ENCODE assay signal across 21 cellular contexts in genomic region chr6:35594503-35595186, GRCh38.
DNase-seq lines count a peak whose midpoint lies in the region; ATAC-seq and TF ChIP-seq lines count a peak whose summit lies in the region.
"Had no signal": no experiment of that assay in that cellular context is flagged by ENCODE, and none has a peak within 500 bp of the region (broad histone marks: within the 10 kb centered on the region; RNA-seq: fewer than 3 reads in every experiment).

No MANE protein-coding gene starts in this region.

- no peak for ATAC-seq in activated CD8-positive, alpha-beta memory T cell treated with anti-CD3 and anti-CD28 coated beads, Interleukin-2, amount 10 ng/mL, durations not matched to agents 7 days and 5 days
- peak; percentile 39 to 75 (median 72) for ATAC-seq in T-cell (replicated peaks in 1 of 4)
- ATAC-seq in stimulated activated effector memory CD8-positive, alpha-beta T cell treated with anti-CD3 and anti-CD28 coated beads, Interleukin-12 subunit alpha, Interleukin-12 subunit beta, amount 100 ng/mL, for 72 hours, result no peak
- ATAC-seq in esophagus mucosa, result no peak
- ATAC-seq: heart right ventricle had no signal

- H3K4me3 Mint-ChIP-seq in activated CD8-positive, alpha-beta memory T cell treated with anti-CD3 and anti-CD28 coated beads, Interleukin-2, amount 10 ng/mL, durations not matched to agents 7 days and 5 days, result no peak overlapping the region
- H3K4me3 Mint-ChIP-seq in T-cell, result peak overlapping the region; percentile 45 to 67 (median 58)
- no peak overlapping the region for H3K4me3 Mint-ChIP-seq in chondrocyte (ENCODE audit: unreplicated experiment)
- H3K4me3 Mint-ChIP-seq in stimulated activated effector memory CD8-positive, alpha-beta T cell treated with anti-CD3 and anti-CD28 coated beads, Interleukin-12 subunit alpha, Interleukin-12 subunit beta, amount 100 ng/mL, for 72 hours, result no peak overlapping the region
- H3K4me3 Mint-ChIP-seq: neural crest cell had no signal

- peaks cover 36% of the 10 kb centered on the region for H3K36me3 Mint-ChIP-seq in activated CD8-positive, alpha-beta memory T cell treated with anti-CD3 and anti-CD28 coated beads, Interleukin-2, amount 10 ng/mL, durations not matched to agents 7 days and 5 days
- H3K36me3 Mint-ChIP-seq in T-cell, result peaks cover 55% of the 10 kb centered on the region
- peaks cover 14% of the 10 kb centered on the region for H3K36me3 Mint-ChIP-seq in chondrocyte (ENCODE audit: low read depth)
- peaks cover 57% of the 10 kb centered on the region for H3K36me3 Mint-ChIP-seq in stimulated activated effector memory CD8-positive, alpha-beta T cell treated with anti-CD3 and anti-CD28 coated beads, Interleukin-12 subunit alpha, Interleukin-12 subunit beta, amount 100 ng/mL, for 72 hours

- TF ChIP-seq CTCF in chondrocyte (IDR thresholded peaks at IDR 0.05) (no peak), GM20000 (IDR thresholded peaks at IDR 0.05; ENCODE audit: extremely low read depth, missing control alignments) (no peak)

- no peak for DNase-seq in activated CD8-positive, alpha-beta memory T cell treated with anti-CD3 and anti-CD28 coated beads, Interleukin-2, amount 10 ng/mL, durations not matched to agents 7 days and 5 days
- no peak for DNase-seq in activated CD8-positive, alpha-beta memory T cell treated with anti-CD3 and anti-CD28 coated beads for 24 hours
- DNase-seq in T-cell (peak in 2 of 34 experiments; percentile 25 to 32), chondrocyte (ENCODE audit: low spot score) (no peak), LoVo (ENCODE audit: low spot score) (no peak), GM20000 (ENCODE audit: low spot score) (no peak)
- no peak for DNase-seq in stimulated activated effector memory CD8-positive, alpha-beta T cell treated with anti-CD3 and anti-CD28 coated beads, Interleukin-12 subunit alpha, Interleukin-12 subunit beta, amount 100 ng/mL, for 72 hours (ENCODE audit: low spot score in 2 of 2)
- DNase-seq: activated gamma-delta T cell; colonic mucosa; HCEC 1CT; heart right ventricle; left ventricle myocardium inferior; NCI-H1048; NCI-H1930; NCI-H226; NCI-H82; Right ventricle myocardium superior; stimulated activated CD4-positive, alpha-beta T cell treated with anti-CD3 and anti-CD28 coated beads, Interleukin-2, amount 100 ng/mL, for 24 hours; stomach had no signal

- no peaks in the 10 kb centered on the region for H3K9me3 Mint-ChIP-seq in activated CD8-positive, alpha-beta memory T cell treated with anti-CD3 and anti-CD28 coated beads, Interleukin-2, amount 10 ng/mL, durations not matched to agents 7 days and 5 days (ENCODE audit: low read depth)
- H3K9me3 Mint-ChIP-seq in T-cell (no peaks in the 10 kb centered on the region), chondrocyte (ENCODE audit: low read depth) (no peaks in the 10 kb centered on the region)
- no peaks in the 10 kb centered on the region for H3K9me3 Mint-ChIP-seq in stimulated activated effector memory CD8-positive, alpha-beta T cell treated with anti-CD3 and anti-CD28 coated beads, Interleukin-12 subunit alpha, Interleukin-12 subunit beta, amount 100 ng/mL, for 72 hours
- H3K9me3 Mint-ChIP-seq: neural crest cell had no signal

- H3K4me1 Mint-ChIP-seq in activated CD8-positive, alpha-beta memory T cell treated with anti-CD3 and anti-CD28 coated beads, Interleukin-2, amount 10 ng/mL, durations not matched to agents 7 days and 5 days, result peaks cover 26% of the 10 kb centered on the region
- H3K4me1 Mint-ChIP-seq in T-cell (peaks cover 92 to 96% (median 93%) of the 10 kb centered on the region in 3 donors), chondrocyte (ENCODE audit: low read depth) (peaks cover 77% of the 10 kb centered on the region)
- peaks cover 37% of the 10 kb centered on the region for H3K4me1 Mint-ChIP-seq in stimulated activated effector memory CD8-positive, alpha-beta T cell treated with anti-CD3 and anti-CD28 coated beads, Interleukin-12 subunit alpha, Interleukin-12 subunit beta, amount 100 ng/mL, for 72 hours

- POLR2A ChIA-PET in T-cell (lab: Charles Lee), result interaction anchor here (0.5 to 1.0 kb wide), 5 partner anchors 8 to 53 kb away, joined by 3 to 5 read pairs (median 4); no protein-coding TSS in a partner anchor

- H3K27me3 Mint-ChIP-seq in activated CD8-positive, alpha-beta memory T cell treated with anti-CD3 and anti-CD28 coated beads, Interleukin-2, amount 10 ng/mL, durations not matched to agents 7 days and 5 days, result no peaks in the 10 kb centered on the region
- H3K27me3 Mint-ChIP-seq in T-cell (no peaks in the 10 kb centered on the region), chondrocyte (ENCODE audit: low read depth) (no peaks in the 10 kb centered on the region)

- CTCF ChIA-PET in activated CD8-positive, alpha-beta memory T cell treated with anti-CD3 and anti-CD28 coated beads, Interleukin-2, amount 10 ng/mL, durations not matched to agents 7 days and 5 days (lab: Charles Lee), result interaction anchor here (0.6 to 1.9 kb wide), 7 partner anchors 9 to 145 kb away, joined by 3 to 8 read pairs (median 4); partner anchors contain the start of gene ARMC12
- CTCF ChIA-PET in T-cell (lab: Charles Lee), result interaction anchor here (0.6 to 1.5 kb wide), 5 partner anchors 16 to 143 kb away, joined by 3 to 6 read pairs (median 4); partner anchors contain the start of gene ARMC12 (in 1 of the 2)

- H3K27ac Mint-ChIP-seq in activated CD8-positive, alpha-beta memory T cell treated with anti-CD3 and anti-CD28 coated beads, Interleukin-2, amount 10 ng/mL, durations not matched to agents 7 days and 5 days, result peak overlapping the region; percentile 54
- peak overlapping the region; percentile 84 to 92 for H3K27ac Mint-ChIP-seq in T-cell
- H3K27ac Mint-ChIP-seq in chondrocyte (ENCODE audit: unreplicated experiment), result peak overlapping the region; percentile 45
- peak overlapping the region; percentile 78 for H3K27ac Mint-ChIP-seq in stimulated activated effector memory CD8-positive, alpha-beta T cell treated with anti-CD3 and anti-CD28 coated beads, Interleukin-12 subunit alpha, Interleukin-12 subunit beta, amount 100 ng/mL, for 72 hours

Comparison
In these comparisons a context has a peak if more than half of its experiments do, and no peak if none do; other contexts are left out.
1. ATAC-seq: peak in T-cell (4 of 4); none in activated CD8-positive, alpha-beta memory T cell treated with anti-CD3 and anti-CD28 coated beads, Interleukin-2, amount 10 ng/mL, durations not matched to agents 7 days and 5 days (single experiment), stimulated activated effector memory CD8-positive, alpha-beta T cell treated with anti-CD3 and anti-CD28 coated beads, Interleukin-12 subunit alpha, Interleukin-12 subunit beta, amount 100 ng/mL, for 72 hours (single experiment) and esophagus mucosa (single experiment).
2. H3K4me3 Mint-ChIP-seq: peak in T-cell (3 of 3); none in activated CD8-positive, alpha-beta memory T cell treated with anti-CD3 and anti-CD28 coated beads, Interleukin-2, amount 10 ng/mL, durations not matched to agents 7 days and 5 days (single experiment), chondrocyte (single experiment) and stimulated activated effector memory CD8-positive, alpha-beta T cell treated with anti-CD3 and anti-CD28 coated beads, Interleukin-12 subunit alpha, Interleukin-12 subunit beta, amount 100 ng/mL, for 72 hours (single experiment).
3. Peak in every context shown above with its lines, with median percentiles within 50 percentile points of each other: H3K27ac Mint-ChIP-seq.